Comparison of ENCODE assay signal across 10 cellular contexts in genomic region chr3:160450846-160451245, GRCh38. TPM values are rescaled to one million over a fixed set of nuclear protein-coding genes. Genes with fewer than 3 reads are reported as not detected.
DNase-seq lines count a peak whose midpoint lies in the region; ATAC-seq and TF ChIP-seq lines count a peak whose summit lies in the region.
"Had no signal": no experiment of that assay in that cellular context is flagged by ENCODE, and none has a peak within 500 bp of the region (broad histone marks: within the 10 kb centered on the region; RNA-seq: fewer than 3 reads in every experiment).

No MANE protein-coding gene starts in this region.

- peak; percentile 49 for TF ChIP-seq CTCF in chondrocyte (IDR thresholded peaks at IDR 0.05)
- no peak for TF ChIP-seq CTCF in natural killer cell (IDR thresholded peaks at IDR 0.05)

- H3K36me3 Mint-ChIP-seq in chondrocyte (ENCODE audit: low read depth) (peaks cover 2% of the 10 kb centered on the region), natural killer cell (no peaks in the 10 kb centered on the region)

- H3K4me3 Mint-ChIP-seq in chondrocyte (ENCODE audit: unreplicated experiment) (peak overlapping the region; percentile 94), natural killer cell (peak overlapping the region; percentile 99)

- peak overlapping the region; percentile 99 for H3K27ac Mint-ChIP-seq in chondrocyte (ENCODE audit: unreplicated experiment)
- H3K27ac Mint-ChIP-seq in natural killer cell = peak overlapping the region; percentile 94 to 99

- intact Hi-C loops in natural killer cell (cut with micrococcal nuclease) = no loop called here

- H3K9me3 Mint-ChIP-seq in chondrocyte (ENCODE audit: low read depth) (no peaks in the 10 kb centered on the region), natural killer cell (no peaks in the 10 kb centered on the region)

- in situ Hi-C loops in Caki2 (cut with HindIII; ENCODE audit: low pct_unique_long_range_greater_than_20kb, low sequenced_read_pairs) = no loop called here

- no peaks in the 10 kb centered on the region for H3K27me3 Mint-ChIP-seq in chondrocyte (ENCODE audit: low read depth)
- H3K27me3 Mint-ChIP-seq in natural killer cell (ENCODE audit: low read depth in 2 of 2) = no peaks in the 10 kb centered on the region

- peaks cover 49% of the 10 kb centered on the region for H3K4me1 Mint-ChIP-seq in chondrocyte (ENCODE audit: low read depth)
- peaks cover 27 to 28% of the 10 kb centered on the region in 2 donors for H3K4me1 Mint-ChIP-seq in natural killer cell

- DNase-seq in Caki2 (ENCODE audit: low read depth) (peak; percentile 74), M059J (ENCODE audit: low read depth) (peak; percentile 89), chondrocyte (ENCODE audit: low spot score) (no peak), natural killer cell (no peak), medulla oblongata (ENCODE audit: extremely low spot score) (no peak)
- DNase-seq: left cardiac atrium, NCI-H526 had no signal

- TF ChIP-seq POLR2A in GM18505 (IDR thresholded peaks at IDR 0.05; ENCODE audit: borderline replicate concordance, extremely low read depth, insufficient read depth, insufficient read length) = no peak

- no peak for ATAC-seq in natural killer cell
- no peak for ATAC-seq in GM18505 (IDR thresholded peaks at IDR 0.05; ENCODE audit: unreplicated experiment)
- no peak for ATAC-seq in GM21381 (IDR thresholded peaks at IDR 0.05; ENCODE audit: unreplicated experiment)
- no peak for ATAC-seq in HG03045 (IDR thresholded peaks at IDR 0.05; ENCODE audit: unreplicated experiment)

RNA-seq across cellular contexts. Expression of gene TRIM59, which starts 1.3 kb away (rescaled TPM):
- 30.5 and 61.7 TPM in 2 replicates for total RNA-seq in Caki2 (2014; rRNA removed; shearing (Covaris generic); ENCODE audit: low replicate concordance)
- 17.4 and 17.8 TPM in 2 replicates for total RNA-seq in M059J (2014; rRNA removed; shearing (Covaris generic))
- total RNA-seq in chondrocyte (25.3 to 26.7 TPM (median 25.5 TPM) in 3 replicates), natural killer cell (10 to 100 TPM; 16.7 to 20.3 (median 17.9) TPM)

RNA-seq across cellular contexts. Expression of gene SMC4, which starts 51.4 kb away (rescaled TPM):
- 40.7 and 60.1 TPM in 2 replicates for total RNA-seq in Caki2 (2014; rRNA removed; shearing (Covaris generic); ENCODE audit: low replicate concordance)
- 116 and 164 TPM in 2 replicates for total RNA-seq in M059J (2014; rRNA removed; shearing (Covaris generic))
- total RNA-seq in chondrocyte = 38.7 to 52.9 TPM (median 40.2 TPM) in 3 replicates
- 10 to 100 TPM; 83.4 to 99.3 (median 92.0) TPM for total RNA-seq in natural killer cell

RNA-seq across cellular contexts. Expression of gene IFT80, which starts 51.8 kb away (rescaled TPM):
- 43.1 and 91.9 TPM in 2 replicates for total RNA-seq in Caki2 (2014; rRNA removed; shearing (Covaris generic); ENCODE audit: low replicate concordance)
- 32.4 and 39.9 TPM in 2 replicates for total RNA-seq in M059J (2014; rRNA removed; shearing (Covaris generic))
- total RNA-seq in chondrocyte = 22.6 to 39.1 TPM (median 23.9 TPM) in 3 replicates
- total RNA-seq in natural killer cell = 10 to 100 TPM; 22.6 to 22.9 (median 22.9) TPM

Comparison
In these comparisons a context has a peak if more than half of its experiments do, and no peak if none do; other contexts are left out.
1. DNase-seq: peak in Caki2 (single experiment) and M059J (single experiment); none in chondrocyte (single experiment), natural killer cell (single experiment) and medulla oblongata (single experiment).